In genomic region chr14:57560681-57561080, GRCh38 we compare ENCODE assay signal across 15 cellular contexts.
DNase-seq lines count a peak whose midpoint lies in the region; ATAC-seq and TF ChIP-seq lines count a peak whose summit lies in the region.
"Had no signal": no experiment of that assay in that cellular context is flagged by ENCODE, and none has a peak within 500 bp of the region (broad histone marks: within the 10 kb centered on the region; RNA-seq: fewer than 3 reads in every experiment).

No MANE protein-coding gene starts in this region.

- H4K20me1 ChIP-seq in OCI-LY3 (ENCODE audit: insufficient read depth, low read length) = no peaks in the 10 kb centered on the region

- H3K79me2 ChIP-seq in OCI-LY3 (ENCODE audit: low read length) = no peaks in the 10 kb centered on the region

- H3K4me3 Mint-ChIP-seq in activated naive CD8-positive, alpha-beta T cell treated with anti-CD3 and anti-CD28 coated beads for 36 hours = no peak overlapping the region
- H3K4me3 Mint-ChIP-seq: B cell had no signal

- no peak for TF ChIP-seq CTCF in OCI-LY3 (IDR thresholded peaks at IDR 0.05; ENCODE audit: low read depth, low read length)

- no peaks in the 10 kb centered on the region for H3K9me3 ChIP-seq in OCI-LY3 (ENCODE audit: insufficient read depth, low read length)
- H3K9me3 ChIP-seq: lower lobe of right lung had no signal

- no peaks in the 10 kb centered on the region for H3K9me3 Mint-ChIP-seq in activated naive CD8-positive, alpha-beta T cell treated with anti-CD3 and anti-CD28 coated beads for 36 hours

- no peaks in the 10 kb centered on the region for H3K4me1 Mint-ChIP-seq in activated naive CD8-positive, alpha-beta T cell treated with anti-CD3 and anti-CD28 coated beads for 36 hours
- H3K4me1 Mint-ChIP-seq: B cell had no signal

- peak overlapping the region; percentile 29 for H3K4me2 ChIP-seq in OCI-LY3 (ENCODE audit: low read length)

- no peaks in the 10 kb centered on the region for H3K36me3 Mint-ChIP-seq in activated naive CD8-positive, alpha-beta T cell treated with anti-CD3 and anti-CD28 coated beads for 36 hours

- no peak overlapping the region for H3K4me3 ChIP-seq in OCI-LY3 (ENCODE audit: low read length)
- H3K4me3 ChIP-seq: lower lobe of right lung, SK-N-MC had no signal

- DNase-seq in DMS79 treated with DMSO at 0.1 percent for 48 hours (lab: John Stamatoyannopoulos, UW) (no peak), SW 1271 (lab: John Stamatoyannopoulos, UW) (no peak), islet precursor cell (no peak)
- no peak for DNase-seq in activated naive CD8-positive, alpha-beta T cell treated with anti-CD3 and anti-CD28 coated beads for 36 hours
- DNase-seq: EL; lower lobe of right lung; NCI-H1048; occipital lobe; stimulated activated CD4-positive, alpha-beta T cell treated with anti-CD3 and anti-CD28 coated beads, Interleukin-15, amount 100 ng/mL, for 24 hours had no signal

- H3K36me3 ChIP-seq in OCI-LY3 (replicated peaks; ENCODE audit: low read depth, low read length) = no peaks in the 10 kb centered on the region
- H3K36me3 ChIP-seq: lower lobe of right lung had no signal

- no peak overlapping the region for H3K9ac ChIP-seq in OCI-LY3 (ENCODE audit: low read length)

- peaks cover 5% of the 10 kb centered on the region for H3K27me3 Mint-ChIP-seq in activated naive CD8-positive, alpha-beta T cell treated with anti-CD3 and anti-CD28 coated beads for 36 hours

- ATAC-seq in GM18861 (IDR thresholded peaks at IDR 0.05; ENCODE audit: unreplicated experiment) (peak; percentile 96), GM21447 (IDR thresholded peaks at IDR 0.05; ENCODE audit: unreplicated experiment) (peak; percentile 90), HG03039 (IDR thresholded peaks at IDR 0.05; ENCODE audit: unreplicated experiment) (peak; percentile 64)
- ATAC-seq: lower lobe of right lung had no signal

- H3K27me3 ChIP-seq in OCI-LY3 (ENCODE audit: low read depth, low read length) = peaks cover 26% of the 10 kb centered on the region

- H3K4me1 ChIP-seq in OCI-LY3 (ENCODE audit: low read length) = peaks cover 11% of the 10 kb centered on the region
- H3K4me1 ChIP-seq: lower lobe of right lung had no signal

- no peak overlapping the region for H2AFZ ChIP-seq in OCI-LY3 (ENCODE audit: low read depth, low read length)

- no peak overlapping the region for H3K27ac Mint-ChIP-seq in activated naive CD8-positive, alpha-beta T cell treated with anti-CD3 and anti-CD28 coated beads for 36 hours
- H3K27ac Mint-ChIP-seq: B cell had no signal

- H3K27ac ChIP-seq in OCI-LY3 (ENCODE audit: low read length) = no peak overlapping the region
- H3K27ac ChIP-seq: lower lobe of right lung, SK-N-MC had no signal
